In genomic region chr14:74400328-74400727, GRCh38 we compare ENCODE assay signal across 10 cellular contexts. TPM values are rescaled to one million over a fixed set of nuclear protein-coding genes. Genes with fewer than 3 reads are reported as not detected.
DNase-seq lines count a peak whose midpoint lies in the region; TF ChIP-seq lines count a peak whose summit lies in the region.
"Had no signal": no experiment of that assay in that cellular context is flagged by ENCODE, and none has a peak within 500 bp of the region (broad histone marks: within the 10 kb centered on the region; RNA-seq: fewer than 3 reads in every experiment).

No MANE protein-coding gene starts in this region.

- H2AFZ ChIP-seq in Loucy (ENCODE audit: low read length) = no peak overlapping the region

- H3K36me3 ChIP-seq in Loucy (ENCODE audit: insufficient read depth, low read length) = no peaks in the 10 kb centered on the region
- no peaks in the 10 kb centered on the region for H3K36me3 ChIP-seq in sigmoid colon
- H3K36me3 ChIP-seq: ascending aorta had no signal

- H3K27ac Mint-ChIP-seq in chondrocyte (ENCODE audit: unreplicated experiment) = no peak overlapping the region
- peak overlapping the region in 2 of 3 experiments; percentile 58 to 64 for H3K27ac Mint-ChIP-seq in nephron

- no peak for TF ChIP-seq EP300 in sigmoid colon (IDR thresholded peaks at IDR 0.05)

- no peaks in the 10 kb centered on the region for H3F3A ChIP-seq in Loucy (ENCODE audit: low read depth)

- H3K9me2 ChIP-seq in Loucy (replicated peaks; ENCODE audit: low read depth, low read length) = no peaks in the 10 kb centered on the region

- DNase-seq in Daoy (ENCODE audit: low read depth) (peak; percentile 39), chondrocyte (ENCODE audit: low spot score) (no peak), sigmoid colon (no peak), GDM1 (lab: John Stamatoyannopoulos, UW) (no peak), AML-193 (lab: John Stamatoyannopoulos, UW) (no peak)
- DNase-seq: NCI-H446 had no signal

- no peaks in the 10 kb centered on the region for H4K20me1 ChIP-seq in Loucy (ENCODE audit: insufficient read depth, low read length, poor library complexity, severe bottlenecking)

- H3K27me3 ChIP-seq in Loucy (ENCODE audit: insufficient read depth, low read length, poor library complexity, severe bottlenecking) = no peaks in the 10 kb centered on the region
- H3K27me3 ChIP-seq in sigmoid colon = peaks cover 0 to 48% (median 7%) of the 10 kb centered on the region in 3 donors
- H3K27me3 ChIP-seq: ascending aorta had no signal

- no peak overlapping the region for H3K9ac ChIP-seq in Loucy (ENCODE audit: low read depth, low read length, poor library complexity, severe bottlenecking)

- no peak overlapping the region for H3K27ac ChIP-seq in sigmoid colon
- H3K27ac ChIP-seq: ascending aorta had no signal

- H3K9me3 ChIP-seq in Loucy (ENCODE audit: insufficient read depth, low read depth, low read length) = no peaks in the 10 kb centered on the region
- no peaks in the 10 kb centered on the region for H3K9me3 ChIP-seq in sigmoid colon
- H3K9me3 ChIP-seq: ascending aorta had no signal

- peak; percentile 19; the same call in 1 of the 2 replicates for TF ChIP-seq CTCF in Loucy (conservative IDR thresholded peaks at IDR 0.05; ENCODE audit: low read length)
- peak; percentile 43 for TF ChIP-seq CTCF in chondrocyte (IDR thresholded peaks at IDR 0.05)
- TF ChIP-seq CTCF in nephron (IDR thresholded peaks at IDR 0.05; ENCODE audit: unreplicated experiment in 3 of 3) = peak in 1 of 3 experiments; percentile 23
- TF ChIP-seq CTCF in sigmoid colon (IDR thresholded peaks at IDR 0.05) = no peak

- H3K4me3 Mint-ChIP-seq in chondrocyte (ENCODE audit: unreplicated experiment) = no peak overlapping the region
- H3K4me3 Mint-ChIP-seq in nephron = peak overlapping the region in 1 of 3 experiments; percentile 5

- WGBS in sigmoid colon, 2 donors = 19 to 47% methylated on average over 6 of the region's 6 CpGs

- H3K36me3 Mint-ChIP-seq in chondrocyte (ENCODE audit: low read depth) = no peaks in the 10 kb centered on the region
- H3K36me3 Mint-ChIP-seq in nephron (ENCODE audit: low read depth) = no peaks in the 10 kb centered on the region

- H3K4me2 ChIP-seq in Loucy (ENCODE audit: low read depth, low read length, poor library complexity, severe bottlenecking) = no peak overlapping the region

- H3K9me3 Mint-ChIP-seq in chondrocyte (ENCODE audit: low read depth) (no peaks in the 10 kb centered on the region), nephron (no peaks in the 10 kb centered on the region)

- peaks cover 25% of the 10 kb centered on the region for H3K4me1 ChIP-seq in Loucy (ENCODE audit: insufficient read depth, low read length, poor library complexity, severe bottlenecking)
- peaks cover 0 to 14% (median 9%) of the 10 kb centered on the region in 4 donors for H3K4me1 ChIP-seq in sigmoid colon

- TF ChIP-seq POLR2A in sigmoid colon (IDR thresholded peaks at IDR 0.05) = no peak

- H3K4me3 ChIP-seq in Loucy (ENCODE audit: low read length, poor library complexity, severe bottlenecking) = no peak overlapping the region
- H3K4me3 ChIP-seq in sigmoid colon = no peak overlapping the region
- H3K4me3 ChIP-seq: ascending aorta had no signal

- intact Hi-C loops in sigmoid colon (cut with DNase I) = no loop called here

- peaks cover 13% of the 10 kb centered on the region for H3K4me1 Mint-ChIP-seq in chondrocyte (ENCODE audit: low read depth)
- H3K4me1 Mint-ChIP-seq in nephron = peaks cover 28% of the 10 kb centered on the region

- H3K79me2 ChIP-seq in Loucy (ENCODE audit: insufficient read depth, low read length) = no peaks in the 10 kb centered on the region

- peaks cover 54% of the 10 kb centered on the region for H3K27me3 Mint-ChIP-seq in chondrocyte (ENCODE audit: low read depth)
- peaks cover 12% of the 10 kb centered on the region for H3K27me3 Mint-ChIP-seq in nephron (ENCODE audit: low read depth)

RNA-seq across cellular contexts. Expression of gene SYNDIG1L, which starts 25.7 kb away (rescaled TPM):
- total RNA-seq in Daoy (2014; rRNA removed; shearing (Covaris generic)) = not detected in 2 replicates
- not detected in 3 replicates for total RNA-seq in chondrocyte
- 1 to 10 TPM in 1 of 4 donors, under 1 TPM in 1, not detected in 2; under 0.01 to 1.7 TPM for total RNA-seq in sigmoid colon
- polyA plus RNA-seq in sigmoid colon = under 1 TPM in 1 of 3 donors, not detected in 2; 0.20 TPM
- total RNA-seq: ascending aorta, glomerular endothelial cell had no signal

RNA-seq across cellular contexts. Expression of gene VRTN, which starts 52.1 kb away (rescaled TPM):
- not detected in 2 replicates for total RNA-seq in Daoy (2014; rRNA removed; shearing (Covaris generic))
- total RNA-seq in chondrocyte = not detected in 3 replicates
- total RNA-seq in sigmoid colon = not detected
- under 1 TPM in 2 of 3 donors, not detected in 1; 0.23 to 0.25 TPM for polyA plus RNA-seq in sigmoid colon
- total RNA-seq: ascending aorta, glomerular endothelial cell had no signal

Comparison
In these comparisons a context has a peak if more than half of its experiments do, and no peak if none do; other contexts are left out.
1. CTCF ChIP-seq: peak in Loucy (single experiment) and chondrocyte (single experiment); none in sigmoid colon (0 of 4).